In the genomic region with DNA sequence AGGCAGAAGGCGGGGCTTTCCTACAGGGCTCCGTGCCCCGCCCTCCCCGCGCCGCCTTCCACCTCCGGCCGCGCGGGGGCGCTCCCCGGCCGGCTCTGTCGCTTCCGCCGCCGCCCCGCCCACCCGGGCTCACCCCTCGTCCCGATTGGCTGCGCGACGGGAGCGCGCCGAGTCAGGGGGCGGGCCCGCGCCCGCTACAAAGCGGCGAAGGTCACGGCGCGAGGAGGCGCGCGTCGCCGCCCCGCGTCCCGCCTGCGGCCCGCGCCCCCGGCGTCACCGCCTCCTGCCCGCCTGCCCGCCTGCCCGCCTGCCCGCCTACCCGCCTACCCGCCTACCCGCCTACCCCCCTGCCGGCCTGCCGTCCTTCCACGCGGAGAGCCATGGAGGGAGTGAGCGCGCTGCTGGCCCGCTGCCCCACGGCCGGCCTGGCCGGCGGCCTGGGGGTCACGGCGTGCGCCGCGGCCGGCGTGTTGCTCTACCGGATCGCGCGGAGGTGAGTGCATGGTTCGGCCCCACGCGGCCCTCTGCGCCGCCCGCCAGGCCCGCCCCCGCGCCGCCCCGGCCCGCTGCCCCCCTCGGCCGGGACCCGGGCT, we compare ENCODE assay signal across 8 cellular contexts. TPM values are rescaled to one million over a fixed set of nuclear protein-coding genes. Genes with fewer than 3 reads are reported as not detected.
DNase-seq lines count a peak whose midpoint lies in the region; ATAC-seq and TF ChIP-seq lines count a peak whose summit lies in the region.

A gene with protein sequence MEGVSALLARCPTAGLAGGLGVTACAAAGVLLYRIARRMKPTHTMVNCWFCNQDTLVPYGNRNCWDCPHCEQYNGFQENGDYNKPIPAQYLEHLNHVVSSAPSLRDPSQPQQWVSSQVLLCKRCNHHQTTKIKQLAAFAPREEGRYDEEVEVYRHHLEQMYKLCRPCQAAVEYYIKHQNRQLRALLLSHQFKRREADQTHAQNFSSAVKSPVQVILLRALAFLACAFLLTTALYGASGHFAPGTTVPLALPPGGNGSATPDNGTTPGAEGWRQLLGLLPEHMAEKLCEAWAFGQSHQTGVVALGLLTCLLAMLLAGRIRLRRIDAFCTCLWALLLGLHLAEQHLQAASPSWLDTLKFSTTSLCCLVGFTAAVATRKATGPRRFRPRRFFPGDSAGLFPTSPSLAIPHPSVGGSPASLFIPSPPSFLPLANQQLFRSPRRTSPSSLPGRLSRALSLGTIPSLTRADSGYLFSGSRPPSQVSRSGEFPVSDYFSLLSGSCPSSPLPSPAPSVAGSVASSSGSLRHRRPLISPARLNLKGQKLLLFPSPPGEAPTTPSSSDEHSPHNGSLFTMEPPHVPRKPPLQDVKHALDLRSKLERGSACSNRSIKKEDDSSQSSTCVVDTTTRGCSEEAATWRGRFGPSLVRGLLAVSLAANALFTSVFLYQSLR (plus strand): TSS at position 361 of the 593 bp plus-strand sequence. CDS start 20 bp downstream, at position 381.

- H3K27ac Mint-ChIP-seq in IgD-negative memory B cell, result peak within 1 kb of the TSS in 2 of 3 donors; percentile 73 to 88
- peak within 1 kb of the TSS; percentile 48 to 50 for H3K27ac Mint-ChIP-seq in natural killer cell

- peak within 1 kb of the TSS; percentile 56 to 93 (median 78) for H3K4me3 ChIP-seq in Peyer's patch
- peak within 1 kb of the TSS; percentile 64 to 83 (median 69) for H3K4me3 ChIP-seq in fibroblast of lung (replicated peaks in 1 of 4; ENCODE audit: control extremely low read depth in 1 of 4, insufficient read depth in 1 of 4, low read depth in 3 of 4, low read length in 4 of 4)

- H3K27me3 Mint-ChIP-seq in IgD-negative memory B cell, result no peaks in the 10 kb centered on the region
- H3K27me3 Mint-ChIP-seq in natural killer cell (ENCODE audit: low read depth in 2 of 2), result no peaks in the 10 kb centered on the region

- peak within 1 kb of the TSS; percentile 96 for H2AFZ ChIP-seq in fibroblast of lung (ENCODE audit: low read length)

- H3K27me3 ChIP-seq in Peyer's patch, result no peaks in the 10 kb centered on the region
- H3K27me3 ChIP-seq in fibroblast of lung (ENCODE audit: control insufficient read depth, insufficient read depth, low read length), result no peaks in the 10 kb centered on the region

- H3K36me3 ChIP-seq in Peyer's patch (peaks cover 0 to 4% (median 0%) of the 10 kb centered on the region in 3 donors), fibroblast of lung (ENCODE audit: control insufficient read depth, insufficient read depth, low read length) (no peaks in the 10 kb centered on the region)

- H4K20me1 ChIP-seq in fibroblast of lung (ENCODE audit: control insufficient read depth, extremely low read depth, insufficient read depth, low read length), result no peaks in the 10 kb centered on the region

- peak; percentile 92 for DNase-seq in DMS153 (lab: John Stamatoyannopoulos, UW)
- DNase-seq in Peyer's patch, result peak; percentile 93 to 98 (median 96)
- DNase-seq in activated T-helper 1 cell treated with Interleukin-2 at 50 U/mL for 16 hours (ENCODE audit: low read depth), result peak; percentile 96
- DNase-seq in fibroblast of lung (ENCODE audit: low read depth in 2 of 2), result peak; percentile 81 to 88
- peak; percentile 96 for DNase-seq in natural killer cell
- peak; percentile 85 to 95 (median 91) for DNase-seq in stimulated activated naive CD4-positive, alpha-beta T cell (lab: John Stamatoyannopoulos, UW)

- TF ChIP-seq POLR2A in Peyer's patch (IDR thresholded peaks at IDR 0.05), result peak in 1 of 2 donors; percentile 8

- TF ChIP-seq CTCF in Peyer's patch (IDR thresholded peaks at IDR 0.05) (peak; percentile 75 to 97 (median 90)), fibroblast of lung (conservative IDR thresholded peaks at IDR 0.05 in 1 of 2, IDR thresholded peaks at IDR 0.05 in 1 of 2; ENCODE audit: low read depth in 1 of 2, low read length in 2 of 2) (peak; percentile 24 to 36), natural killer cell (IDR thresholded peaks at IDR 0.05) (peak; percentile 80)

- H3K9me3 ChIP-seq in Peyer's patch (no peaks in the 10 kb centered on the region), fibroblast of lung (ENCODE audit: control insufficient read depth, insufficient read depth, low read depth, low read length) (no peaks in the 10 kb centered on the region)

- H3K36me3 Mint-ChIP-seq in IgD-negative memory B cell, result no peaks in the 10 kb centered on the region
- no peaks in the 10 kb centered on the region for H3K36me3 Mint-ChIP-seq in natural killer cell

- ATAC-seq in GM21529 (IDR thresholded peaks at IDR 0.05; ENCODE audit: unreplicated experiment), result peak; percentile 65
- peak; percentile 92 to 98 (median 95) for ATAC-seq in natural killer cell

- intact Hi-C loops in natural killer cell (cut with micrococcal nuclease), result loop anchor here (1.0 to 5.0 kb wide), 2 partner anchors 49 to 234 kb away; a partner anchor contains a TSS

- peak within 1 kb of the TSS; percentile 99 for H3K4me2 ChIP-seq in fibroblast of lung (ENCODE audit: extremely low read depth, insufficient read depth, low read length)

- peak within 1 kb of the TSS; percentile 89 to 95 (median 93) for H3K4me3 Mint-ChIP-seq in IgD-negative memory B cell
- peak within 1 kb of the TSS; percentile 82 for H3K4me3 Mint-ChIP-seq in natural killer cell

- H3K4me1 Mint-ChIP-seq in IgD-negative memory B cell (peaks cover 19 to 28% (median 22%) of the 10 kb centered on the region in 3 donors), natural killer cell (peaks cover 8 to 31% of the 10 kb centered on the region in 2 donors)

- H3K4me1 ChIP-seq in Peyer's patch (peaks cover 0 to 34% (median 12%) of the 10 kb centered on the region in 4 donors), fibroblast of lung (ENCODE audit: control insufficient read depth, extremely low read depth, insufficient read depth, low read length) (peaks cover 14% of the 10 kb centered on the region)

- H3K9me3 Mint-ChIP-seq in IgD-negative memory B cell, result no peaks in the 10 kb centered on the region
- no peaks in the 10 kb centered on the region for H3K9me3 Mint-ChIP-seq in natural killer cell

- peaks cover 34% of the 10 kb centered on the region for H3K79me2 ChIP-seq in fibroblast of lung (ENCODE audit: control insufficient read depth, insufficient read depth, low read length)

- peak within 1 kb of the TSS; percentile 67 for H3K9ac ChIP-seq in fibroblast of lung (ENCODE audit: insufficient read depth, low read length)

- H3K27ac ChIP-seq in Peyer's patch, result peak within 1 kb of the TSS; percentile 62 to 84 (median 74)
- H3K27ac ChIP-seq in fibroblast of lung (ENCODE audit: insufficient read depth, low read length), result peak within 1 kb of the TSS; percentile 59

RNA-seq across cellular contexts. Expression of the gene that starts here (rescaled TPM):
- polyA plus RNA-seq in IgD-negative memory B cell, result 4.2 TPM
- total RNA-seq in Peyer's patch, result 1 to 10 TPM; 3.3 to 9.9 (median 8.7) TPM
- total RNA-seq in fibroblast of lung, result 2.8 TPM in 2 replicates
- polyA plus RNA-seq in fibroblast of lung, result 1.7 and 3.2 TPM in 2 replicates
- 4.1 and 9.0 TPM in 2 replicates for polyA plus RNA-seq in fibroblast of lung (2012)
- polyA minus RNA-seq in fibroblast of lung (ENCODE audit: low replicate concordance), result 11.8 and 14.4 TPM in 2 replicates
- total RNA-seq in natural killer cell, result 10 to 100 TPM in 1 of 3 donors, 1 to 10 TPM in 2; 7.3 to 10.2 (median 8.8) TPM

Comparison
In these comparisons a context has a peak if more than half of its experiments do, and no peak if none do; other contexts are left out.
1. Peak in every context shown above with its lines: DNase-seq, ATAC-seq, H3K4me3 ChIP-seq and H3K27ac ChIP-seq.
2. CTCF ChIP-seq: peak in every context shown above with its lines; median percentile 90 in Peyer's patch; 80 in natural killer cell; 30 in fibroblast of lung.